In genomic region chr17:82734987-82735866, GRCh38 we compare ENCODE assay signal across 8 cellular contexts. TPM values are rescaled to one million over a fixed set of nuclear protein-coding genes. Genes with fewer than 3 reads are reported as not detected.
DNase-seq lines count a peak whose midpoint lies in the region; ATAC-seq and TF ChIP-seq lines count a peak whose summit lies in the region.

Gene FN3K (plus strand): TSS chr17:82735615. CDS start chr17:82735637, 22 bp downstream.

- H3K27me3 Mint-ChIP-seq in activated T-cell treated with anti-CD3 and anti-CD28 coated beads, Interleukin-2, amount 50 U/mL, for 24 hours: no peaks in the 10 kb centered on the region
- no peaks in the 10 kb centered on the region for H3K27me3 Mint-ChIP-seq in mesothelial cell of epicardium (ENCODE audit: low read depth)

- no peak within 1 kb of the TSS for H3K27ac Mint-ChIP-seq in activated T-cell treated with anti-CD3 and anti-CD28 coated beads, Interleukin-2, amount 50 U/mL, for 24 hours
- peak within 1 kb of the TSS; percentile 30 for H3K27ac Mint-ChIP-seq in mesothelial cell of epicardium

- peak within 1 kb of the TSS; percentile 78 to 94 (median 87) for H3K4me3 ChIP-seq in esophagus muscularis mucosa
- peak within 1 kb of the TSS; percentile 71 to 78 for H3K4me3 ChIP-seq in testis

- peak; percentile 78 for TF ChIP-seq EP300 in esophagus muscularis mucosa (IDR thresholded peaks at IDR 0.05)

- ATAC-seq in GM18861 (IDR thresholded peaks at IDR 0.05; ENCODE audit: unreplicated experiment): no peak

- H3K27me3 ChIP-seq in esophagus muscularis mucosa (no peaks in the 10 kb centered on the region), testis (no peaks in the 10 kb centered on the region)

- TF ChIP-seq POLR2A in esophagus muscularis mucosa (IDR thresholded peaks at IDR 0.05; ENCODE audit: low read depth): no peak
- TF ChIP-seq POLR2A in testis (IDR thresholded peaks at IDR 0.05): no peak

- peaks cover 0 to 5% (median 0%) of the 10 kb centered on the region in 4 donors for H3K9me3 ChIP-seq in esophagus muscularis mucosa
- H3K9me3 ChIP-seq in testis: no peaks in the 10 kb centered on the region

- peaks cover 9% of the 10 kb centered on the region for H3K9me3 Mint-ChIP-seq in activated T-cell treated with anti-CD3 and anti-CD28 coated beads, Interleukin-2, amount 50 U/mL, for 24 hours
- peaks cover 10% of the 10 kb centered on the region for H3K9me3 Mint-ChIP-seq in mesothelial cell of epicardium

- DNase-seq in DMS79 treated with DMSO at 0.1 percent for 48 hours (lab: John Stamatoyannopoulos, UW) (peak; percentile 20), NCI-H146 treated with DMSO at 0.1 percent for 48 hours (lab: John Stamatoyannopoulos, UW; ENCODE audit: unreplicated experiment) (peak; percentile 38), esophagus muscularis mucosa (ENCODE audit: extremely low spot score) (no peak), mesothelial cell of epicardium (ENCODE audit: low spot score in 2 of 2, unreplicated experiment in 2 of 2) (peak in 1 of 2 experiments; percentile 75), testis (peak; percentile 82), 8988T (no peak)
- DNase-seq in activated T-cell treated with anti-CD3 and anti-CD28 coated beads, Interleukin-2, amount 50 U/mL, for 24 hours: peak; percentile 60

- H3K4me1 ChIP-seq in esophagus muscularis mucosa (peaks cover 10 to 35% (median 30%) of the 10 kb centered on the region in 4 donors), testis (peaks cover 16% of the 10 kb centered on the region)

- TF ChIP-seq CTCF in esophagus muscularis mucosa (IDR thresholded peaks at IDR 0.05) (no peak), mesothelial cell of epicardium (IDR thresholded peaks at IDR 0.05; ENCODE audit: unreplicated experiment) (no peak), testis (IDR thresholded peaks at IDR 0.05) (no peak)

- peak within 1 kb of the TSS; percentile 55 for H3K4me3 Mint-ChIP-seq in activated T-cell treated with anti-CD3 and anti-CD28 coated beads, Interleukin-2, amount 50 U/mL, for 24 hours
- peak within 1 kb of the TSS; percentile 74 for H3K4me3 Mint-ChIP-seq in mesothelial cell of epicardium

- 10% methylated on average over 23 of the region's 101 CpGs for WGBS in esophagus muscularis mucosa
- 4% methylated on average over 52 to 55 of the region's 101 CpGs for WGBS in testis, 2 donors

- H3K36me3 ChIP-seq in esophagus muscularis mucosa: peaks cover 9 to 40% (median 23%) of the 10 kb centered on the region in 4 donors
- no peaks in the 10 kb centered on the region for H3K36me3 ChIP-seq in testis (ENCODE audit: low read depth, missing control alignments)

- peaks cover 2% of the 10 kb centered on the region for H3K4me1 Mint-ChIP-seq in activated T-cell treated with anti-CD3 and anti-CD28 coated beads, Interleukin-2, amount 50 U/mL, for 24 hours (ENCODE audit: low read depth)
- peaks cover 7% of the 10 kb centered on the region for H3K4me1 Mint-ChIP-seq in mesothelial cell of epicardium

- H3K27ac ChIP-seq in esophagus muscularis mucosa (replicated peaks in 1 of 4) (peak within 1 kb of the TSS; percentile 87 to 91 (median 88)), testis (peak within 1 kb of the TSS; percentile 83 to 86)

- intact Hi-C loops in esophagus muscularis mucosa (cut with DNase I) (no loop called here), testis (cut with DNase I; ENCODE audit: low total_unique reads) (no loop called here)

- H3K36me3 Mint-ChIP-seq in activated T-cell treated with anti-CD3 and anti-CD28 coated beads, Interleukin-2, amount 50 U/mL, for 24 hours (ENCODE audit: low read depth): peaks cover 37% of the 10 kb centered on the region
- H3K36me3 Mint-ChIP-seq in mesothelial cell of epicardium: peaks cover 28% of the 10 kb centered on the region

RNA-seq across cellular contexts. Expression of gene FN3K, which starts in this region (rescaled TPM):
- total RNA-seq in esophagus muscularis mucosa: 10 to 100 TPM in 1 of 4 donors, 1 to 10 TPM in 3; 3.4 to 22.7 (median 6.5) TPM
- 31.9 to 33.3 TPM (median 33.0 TPM) in 3 replicates for total RNA-seq in mesothelial cell of epicardium
- 10 to 100 TPM; 29.7 to 31.7 TPM for total RNA-seq in testis
- 12.4 TPM for polyA plus RNA-seq in testis (ENCODE audit: insufficient read depth, low read depth, low replicate concordance)

Comparison
In these comparisons a context has a peak if more than half of its experiments do, and no peak if none do; other contexts are left out.
1. DNase-seq: peak in DMS79 treated with DMSO at 0.1 percent for 48 hours (single experiment), NCI-H146 treated with DMSO at 0.1 percent for 48 hours (single experiment), activated T-cell treated with anti-CD3 and anti-CD28 coated beads, Interleukin-2, amount 50 U/mL, for 24 hours (single experiment) and testis (single experiment); none in esophagus muscularis mucosa (single experiment) and 8988T (single experiment).